ENCODE assay signal across 1 cellular context in the genomic region with DNA sequence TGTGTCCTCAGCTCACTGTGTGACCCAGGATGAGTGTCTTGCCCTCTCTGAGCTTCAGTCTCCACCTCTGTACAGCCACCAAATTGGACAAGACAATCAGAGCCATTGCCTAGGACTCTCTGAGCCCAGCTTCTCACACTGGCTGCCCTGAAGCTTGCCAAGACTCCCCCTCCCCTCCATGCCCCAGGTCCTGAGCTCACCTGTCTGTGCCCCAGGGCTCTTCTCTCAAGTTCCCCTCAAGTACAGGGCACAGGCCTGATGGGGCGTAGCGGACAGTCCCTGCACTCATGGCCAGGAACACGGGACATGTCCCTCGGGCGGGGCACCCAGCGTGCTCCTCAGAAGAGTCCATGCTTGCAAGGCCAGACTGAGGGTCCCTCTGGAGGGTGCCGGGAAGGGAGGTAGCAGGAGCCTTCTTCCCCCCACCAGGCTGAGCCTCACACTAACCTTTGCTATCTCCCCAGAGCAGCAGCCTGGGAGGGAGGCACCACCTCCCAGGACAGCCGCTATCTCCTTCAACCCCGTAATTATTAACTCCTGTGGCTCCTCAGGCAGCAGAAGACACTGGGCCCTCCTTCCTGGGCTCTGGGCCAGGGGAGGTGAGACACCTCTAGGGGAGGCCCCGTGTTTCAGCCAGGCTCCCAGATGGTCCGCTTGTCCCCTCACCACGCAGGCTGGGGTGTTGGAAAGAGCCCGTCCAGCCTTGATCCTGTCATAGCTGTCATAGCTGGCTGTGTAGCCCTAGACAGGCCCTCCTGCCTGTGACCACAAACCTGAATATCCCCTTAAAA.
A peak's percentile ranks its signal among the peaks of the same experiment; 100 is the strongest.
TF ChIP-seq lines count a peak whose summit lies in the region.

No MANE protein-coding gene starts in this region.

TF ChIP-seq in K562, 482 proteins besides CTCF, POLR2A, EP300 and RAD21 (continued from another document and continues in another):
- TF ChIP-seq, protein P1, sequence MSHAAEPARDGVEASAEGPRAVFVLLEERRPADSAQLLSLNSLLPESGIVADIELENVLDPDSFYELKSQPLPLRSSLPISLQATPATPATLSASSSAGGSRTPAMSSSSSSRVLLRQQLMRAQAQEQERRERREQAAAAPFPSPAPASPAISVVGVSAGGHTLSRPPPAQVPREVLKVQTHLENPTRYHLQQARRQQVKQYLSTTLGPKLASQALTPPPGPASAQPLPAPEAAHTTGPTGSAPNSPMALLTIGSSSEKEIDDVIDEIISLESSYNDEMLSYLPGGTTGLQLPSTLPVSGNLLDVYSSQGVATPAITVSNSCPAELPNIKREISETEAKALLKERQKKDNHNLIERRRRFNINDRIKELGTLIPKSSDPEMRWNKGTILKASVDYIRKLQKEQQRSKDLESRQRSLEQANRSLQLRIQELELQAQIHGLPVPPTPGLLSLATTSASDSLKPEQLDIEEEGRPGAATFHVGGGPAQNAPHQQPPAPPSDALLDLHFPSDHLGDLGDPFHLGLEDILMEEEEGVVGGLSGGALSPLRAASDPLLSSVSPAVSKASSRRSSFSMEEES (CRISPR knock-in tag; IDR thresholded peaks at IDR 0.05): no peak
- TF ChIP-seq ZSCAN32 (CRISPR knock-in tag; IDR thresholded peaks at IDR 0.05) (no peak), ZFPM2 (CRISPR knock-in tag; IDR thresholded peaks at IDR 0.05) (no peak), LCOR (CRISPR knock-in tag; IDR thresholded peaks at IDR 0.05) (peak; percentile 87), HDGF (IDR thresholded peaks at IDR 0.05) (0 out of 2 replicates have a peak, but pooled peaks have one; percentile 89), ZNF436 (CRISPR knock-in tag; IDR thresholded peaks at IDR 0.05) (no peak), ZNF584 (CRISPR knock-in tag; IDR thresholded peaks at IDR 0.05; ENCODE audit: low read depth) (no peak), RCOR1 (IDR thresholded peaks at IDR 0.05; ENCODE audit: borderline replicate concordance in 1 of 2, low read depth in 2 of 2, low read length in 2 of 2) (peak; percentile 29 to 92; a peak in 3 of 4 replicates), ZNF79 (CRISPR knock-in tag; IDR thresholded peaks at IDR 0.05; ENCODE audit: low read depth) (no peak), NCOA2 (IDR thresholded peaks at IDR 0.05; ENCODE audit: partially characterized antibody in 2 of 2) (no peak), ZBTB17 (CRISPR knock-in tag; IDR thresholded peaks at IDR 0.05) (peak; percentile 48; the same call in 1 of the 2 replicates), SRSF1 (IDR thresholded peaks at IDR 0.05; ENCODE audit: low read depth, low read length) (no peak), GABPA (tag; conservative IDR thresholded peaks at IDR 0.05; ENCODE audit: low read depth) (no peak), KLF1 (tag; IDR thresholded peaks at IDR 0.05) (no peak), CHD2 (IDR thresholded peaks at IDR 0.05; ENCODE audit: low read depth, low read length) (no peak), GATAD2B (IDR thresholded peaks at IDR 0.05; ENCODE audit: borderline replicate concordance) (peak; percentile 93), MCM5 (IDR thresholded peaks at IDR 0.05; ENCODE audit: low read depth) (no peak), SAFB2 (IDR thresholded peaks at IDR 0.05; ENCODE audit: borderline replicate concordance, low read depth, low read length, severe bottlenecking) (no peak), HLTF (IDR thresholded peaks at IDR 0.05) (peak; percentile 10; the same call in 1 of the 2 replicates), RB1 (IDR thresholded peaks at IDR 0.05; ENCODE audit: low read depth) (no peak; the same call in 1 of the 2 replicates), SAP30 (IDR thresholded peaks at IDR 0.05; ENCODE audit: borderline replicate concordance, insufficient read depth, low read depth, low read length, poor library complexity, severe bottlenecking) (peak; percentile 54), BRD9 (IDR thresholded peaks at IDR 0.05; ENCODE audit: low read depth, partially characterized antibody) (peak; percentile 62), TCF3 (CRISPR knock-in tag; IDR thresholded peaks at IDR 0.05) (peak; percentile 98), RBM22 (IDR thresholded peaks at IDR 0.05; ENCODE audit: low read depth, low read length, poor library complexity, severe bottlenecking) (no peak), SMAD3 (CRISPR knock-in tag; conservative IDR thresholded peaks at IDR 0.05) (no peak), ZNF212 (CRISPR knock-in tag; IDR thresholded peaks at IDR 0.05) (no peak)
- TF ChIP-seq, protein P2, sequence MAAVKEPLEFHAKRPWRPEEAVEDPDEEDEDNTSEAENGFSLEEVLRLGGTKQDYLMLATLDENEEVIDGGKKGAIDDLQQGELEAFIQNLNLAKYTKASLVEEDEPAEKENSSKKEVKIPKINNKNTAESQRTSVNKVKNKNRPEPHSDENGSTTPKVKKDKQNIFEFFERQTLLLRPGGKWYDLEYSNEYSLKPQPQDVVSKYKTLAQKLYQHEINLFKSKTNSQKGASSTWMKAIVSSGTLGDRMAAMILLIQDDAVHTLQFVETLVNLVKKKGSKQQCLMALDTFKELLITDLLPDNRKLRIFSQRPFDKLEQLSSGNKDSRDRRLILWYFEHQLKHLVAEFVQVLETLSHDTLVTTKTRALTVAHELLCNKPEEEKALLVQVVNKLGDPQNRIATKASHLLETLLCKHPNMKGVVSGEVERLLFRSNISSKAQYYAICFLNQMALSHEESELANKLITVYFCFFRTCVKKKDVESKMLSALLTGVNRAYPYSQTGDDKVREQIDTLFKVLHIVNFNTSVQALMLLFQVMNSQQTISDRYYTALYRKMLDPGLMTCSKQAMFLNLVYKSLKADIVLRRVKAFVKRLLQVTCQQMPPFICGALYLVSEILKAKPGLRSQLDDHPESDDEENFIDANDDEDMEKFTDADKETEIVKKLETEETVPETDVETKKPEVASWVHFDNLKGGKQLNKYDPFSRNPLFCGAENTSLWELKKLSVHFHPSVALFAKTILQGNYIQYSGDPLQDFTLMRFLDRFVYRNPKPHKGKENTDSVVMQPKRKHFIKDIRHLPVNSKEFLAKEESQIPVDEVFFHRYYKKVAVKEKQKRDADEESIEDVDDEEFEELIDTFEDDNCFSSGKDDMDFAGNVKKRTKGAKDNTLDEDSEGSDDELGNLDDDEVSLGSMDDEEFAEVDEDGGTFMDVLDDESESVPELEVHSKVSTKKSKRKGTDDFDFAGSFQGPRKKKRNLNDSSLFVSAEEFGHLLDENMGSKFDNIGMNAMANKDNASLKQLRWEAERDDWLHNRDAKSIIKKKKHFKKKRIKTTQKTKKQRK (IDR thresholded peaks at IDR 0.05; ENCODE audit: borderline replicate concordance, low read depth, low read length): no peak
- TF ChIP-seq, protein P3, sequence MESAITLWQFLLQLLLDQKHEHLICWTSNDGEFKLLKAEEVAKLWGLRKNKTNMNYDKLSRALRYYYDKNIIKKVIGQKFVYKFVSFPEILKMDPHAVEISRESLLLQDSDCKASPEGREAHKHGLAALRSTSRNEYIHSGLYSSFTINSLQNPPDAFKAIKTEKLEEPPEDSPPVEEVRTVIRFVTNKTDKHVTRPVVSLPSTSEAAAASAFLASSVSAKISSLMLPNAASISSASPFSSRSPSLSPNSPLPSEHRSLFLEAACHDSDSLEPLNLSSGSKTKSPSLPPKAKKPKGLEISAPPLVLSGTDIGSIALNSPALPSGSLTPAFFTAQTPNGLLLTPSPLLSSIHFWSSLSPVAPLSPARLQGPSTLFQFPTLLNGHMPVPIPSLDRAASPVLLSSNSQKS (CRISPR knock-in tag; IDR thresholded peaks at IDR 0.05): no peak
- TF ChIP-seq, protein P4, sequence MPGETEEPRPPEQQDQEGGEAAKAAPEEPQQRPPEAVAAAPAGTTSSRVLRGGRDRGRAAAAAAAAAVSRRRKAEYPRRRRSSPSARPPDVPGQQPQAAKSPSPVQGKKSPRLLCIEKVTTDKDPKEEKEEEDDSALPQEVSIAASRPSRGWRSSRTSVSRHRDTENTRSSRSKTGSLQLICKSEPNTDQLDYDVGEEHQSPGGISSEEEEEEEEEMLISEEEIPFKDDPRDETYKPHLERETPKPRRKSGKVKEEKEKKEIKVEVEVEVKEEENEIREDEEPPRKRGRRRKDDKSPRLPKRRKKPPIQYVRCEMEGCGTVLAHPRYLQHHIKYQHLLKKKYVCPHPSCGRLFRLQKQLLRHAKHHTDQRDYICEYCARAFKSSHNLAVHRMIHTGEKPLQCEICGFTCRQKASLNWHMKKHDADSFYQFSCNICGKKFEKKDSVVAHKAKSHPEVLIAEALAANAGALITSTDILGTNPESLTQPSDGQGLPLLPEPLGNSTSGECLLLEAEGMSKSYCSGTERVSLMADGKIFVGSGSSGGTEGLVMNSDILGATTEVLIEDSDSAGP (CRISPR knock-in tag; IDR thresholded peaks at IDR 0.05): no peak
- TF ChIP-seq, protein P5, sequence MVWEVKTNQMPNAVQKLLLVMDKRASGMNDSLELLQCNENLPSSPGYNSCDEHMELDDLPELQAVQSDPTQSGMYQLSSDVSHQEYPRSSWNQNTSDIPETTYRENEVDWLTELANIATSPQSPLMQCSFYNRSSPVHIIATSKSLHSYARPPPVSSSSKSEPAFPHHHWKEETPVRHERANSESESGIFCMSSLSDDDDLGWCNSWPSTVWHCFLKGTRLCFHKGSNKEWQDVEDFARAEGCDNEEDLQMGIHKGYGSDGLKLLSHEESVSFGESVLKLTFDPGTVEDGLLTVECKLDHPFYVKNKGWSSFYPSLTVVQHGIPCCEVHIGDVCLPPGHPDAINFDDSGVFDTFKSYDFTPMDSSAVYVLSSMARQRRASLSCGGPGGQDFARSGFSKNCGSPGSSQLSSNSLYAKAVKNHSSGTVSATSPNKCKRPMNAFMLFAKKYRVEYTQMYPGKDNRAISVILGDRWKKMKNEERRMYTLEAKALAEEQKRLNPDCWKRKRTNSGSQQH (CRISPR knock-in tag; IDR thresholded peaks at IDR 0.05): no peak
- TF ChIP-seq, protein P6, sequence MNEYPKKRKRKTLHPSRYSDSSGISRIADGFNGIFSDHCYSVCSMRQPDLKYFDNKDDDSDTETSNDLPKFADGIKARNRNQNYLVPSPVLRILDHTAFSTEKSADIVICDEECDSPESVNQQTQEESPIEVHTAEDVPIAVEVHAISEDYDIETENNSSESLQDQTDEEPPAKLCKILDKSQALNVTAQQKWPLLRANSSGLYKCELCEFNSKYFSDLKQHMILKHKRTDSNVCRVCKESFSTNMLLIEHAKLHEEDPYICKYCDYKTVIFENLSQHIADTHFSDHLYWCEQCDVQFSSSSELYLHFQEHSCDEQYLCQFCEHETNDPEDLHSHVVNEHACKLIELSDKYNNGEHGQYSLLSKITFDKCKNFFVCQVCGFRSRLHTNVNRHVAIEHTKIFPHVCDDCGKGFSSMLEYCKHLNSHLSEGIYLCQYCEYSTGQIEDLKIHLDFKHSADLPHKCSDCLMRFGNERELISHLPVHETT (CRISPR knock-in tag; conservative IDR thresholded peaks at IDR 0.05 in 1 of 2, IDR thresholded peaks at IDR 0.05 in 1 of 2): no peak
- TF ChIP-seq, protein P7, sequence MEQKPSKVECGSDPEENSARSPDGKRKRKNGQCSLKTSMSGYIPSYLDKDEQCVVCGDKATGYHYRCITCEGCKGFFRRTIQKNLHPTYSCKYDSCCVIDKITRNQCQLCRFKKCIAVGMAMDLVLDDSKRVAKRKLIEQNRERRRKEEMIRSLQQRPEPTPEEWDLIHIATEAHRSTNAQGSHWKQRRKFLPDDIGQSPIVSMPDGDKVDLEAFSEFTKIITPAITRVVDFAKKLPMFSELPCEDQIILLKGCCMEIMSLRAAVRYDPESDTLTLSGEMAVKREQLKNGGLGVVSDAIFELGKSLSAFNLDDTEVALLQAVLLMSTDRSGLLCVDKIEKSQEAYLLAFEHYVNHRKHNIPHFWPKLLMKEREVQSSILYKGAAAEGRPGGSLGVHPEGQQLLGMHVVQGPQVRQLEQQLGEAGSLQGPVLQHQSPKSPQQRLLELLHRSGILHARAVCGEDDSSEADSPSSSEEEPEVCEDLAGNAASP (IDR thresholded peaks at IDR 0.05): no peak
